Comparison of ENCODE assay signal across 8 cellular contexts in the genomic region with DNA sequence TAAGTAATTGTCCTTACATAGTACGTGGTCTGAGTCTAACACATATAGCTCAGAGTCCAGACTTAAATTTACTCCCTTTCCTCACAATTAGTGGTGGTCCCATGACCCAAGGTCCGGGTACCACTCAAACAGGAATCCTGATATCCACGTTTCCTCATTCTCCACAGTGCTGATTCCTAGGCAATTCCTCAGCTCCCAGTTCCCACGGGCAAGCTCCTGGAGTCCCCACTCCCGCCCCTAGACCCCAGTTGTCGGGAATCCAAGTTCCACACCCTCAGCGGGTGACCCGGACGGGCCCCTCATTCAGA. TPM values are rescaled to one million over a fixed set of nuclear protein-coding genes. Genes with fewer than 3 reads are reported as not detected.
A peak's percentile ranks its signal among the peaks of the same experiment; 100 is the strongest.
DNase-seq lines count a peak whose midpoint lies in the region; ATAC-seq and TF ChIP-seq lines count a peak whose summit lies in the region.

No MANE protein-coding gene starts in this region.

- TF ChIP-seq CTCF in 22Rv1 (IDR thresholded peaks at IDR 0.05) (no peak), breast epithelium (IDR thresholded peaks at IDR 0.05) (no peak)

- H3K9me3 ChIP-seq in breast epithelium (no peaks in the 10 kb centered on the region), mucosa of rectum (ENCODE audit: control insufficient read depth in 2 of 2, low read length in 2 of 2) (no peaks in the 10 kb centered on the region)

- no peak for TF ChIP-seq POLR2A in breast epithelium (IDR thresholded peaks at IDR 0.05)

- H3K27me3 ChIP-seq in breast epithelium (no peaks in the 10 kb centered on the region), mucosa of rectum (ENCODE audit: control insufficient read depth in 2 of 2, insufficient read depth in 2 of 2, low read length in 2 of 2) (no peaks in the 10 kb centered on the region)

- ATAC-seq in HG02884 (IDR thresholded peaks at IDR 0.05; ENCODE audit: unreplicated experiment) = no peak
- ATAC-seq in GM18520 (IDR thresholded peaks at IDR 0.05; ENCODE audit: unreplicated experiment) = no peak
- no peak for ATAC-seq in HG02973 (IDR thresholded peaks at IDR 0.05; ENCODE audit: unreplicated experiment)

- H3K27ac ChIP-seq in 22Rv1 (peak overlapping the region; percentile 93), breast epithelium (peak overlapping the region; percentile 95), mucosa of rectum (ENCODE audit: low read depth in 2 of 2, low read length in 2 of 2) (peak overlapping the region; percentile 93 to 94)

- H3K36me3 ChIP-seq in breast epithelium = peaks cover 9% of the 10 kb centered on the region
- peaks cover 22 to 34% of the 10 kb centered on the region in 2 donors for H3K36me3 ChIP-seq in mucosa of rectum (ENCODE audit: control insufficient read depth in 2 of 2, insufficient read depth in 2 of 2, low read length in 2 of 2)

- H3K4me3 ChIP-seq in breast epithelium (peak overlapping the region; percentile 93 to 98 (median 94)), mucosa of rectum (ENCODE audit: low read length in 2 of 2) (peak overlapping the region; percentile 91 to 94)

- H3K4me1 ChIP-seq in breast epithelium (peaks cover 6 to 21% of the 10 kb centered on the region in 2 donors), mucosa of rectum (ENCODE audit: control insufficient read depth in 2 of 2, insufficient read depth in 2 of 2, low read length in 2 of 2) (peaks cover 28 to 29% of the 10 kb centered on the region in 2 donors)

- peak overlapping the region; percentile 94 to 97 for H3K9ac ChIP-seq in mucosa of rectum (ENCODE audit: low read depth in 1 of 2, low read length in 2 of 2)

- peak; percentile 25 for DNase-seq in HT-29 (ENCODE audit: low spot score)
- no peak for DNase-seq in breast epithelium (ENCODE audit: low spot score in 2 of 2)
- no peak for DNase-seq in central memory CD4-positive, alpha-beta T cell

- intact Hi-C loops in breast epithelium (cut with DNase I; ENCODE audit: low total_unique reads) = no loop called here

RNA-seq across cellular contexts. Expression of a gene that starts 0.6 kb away (rescaled TPM):
- 258 and 260 TPM in 2 replicates for total RNA-seq in HT-29 (2014; rRNA removed; shearing (Covaris generic))
- 100 to 1,000 TPM; 319 to 409 (median 370) TPM for total RNA-seq in breast epithelium

RNA-seq across cellular contexts. Expression of a gene that starts 3.4 kb away (rescaled TPM):
- total RNA-seq in HT-29 (2014; rRNA removed; shearing (Covaris generic)) = 90.4 and 105 TPM in 2 replicates
- total RNA-seq in breast epithelium = 10 to 100 TPM; 50.8 to 64.6 (median 62.6) TPM

RNA-seq across cellular contexts. Expression of a gene that starts 10.1 kb away (rescaled TPM):
- total RNA-seq in HT-29 (2014; rRNA removed; shearing (Covaris generic)) = 24.5 TPM in 2 replicates
- 10 to 100 TPM; 46.0 to 73.0 (median 70.8) TPM for total RNA-seq in breast epithelium

RNA-seq across cellular contexts. Expression of a gene that starts 17.7 kb away (rescaled TPM):
- total RNA-seq in HT-29 (2014; rRNA removed; shearing (Covaris generic)) = 0.37 and 0.48 TPM in 2 replicates
- total RNA-seq in breast epithelium = not detected

RNA-seq across cellular contexts. Expression of a gene that starts 37.4 kb away (rescaled TPM):
- 32.9 and 38.0 TPM in 2 replicates for total RNA-seq in HT-29 (2014; rRNA removed; shearing (Covaris generic))
- total RNA-seq in breast epithelium = 10 to 100 TPM in 1 of 3 donors, 1 to 10 TPM in 2; 4.8 to 13.8 (median 8.5) TPM
